Comparison of ENCODE assay signal across 8 cellular contexts in the genomic region with DNA sequence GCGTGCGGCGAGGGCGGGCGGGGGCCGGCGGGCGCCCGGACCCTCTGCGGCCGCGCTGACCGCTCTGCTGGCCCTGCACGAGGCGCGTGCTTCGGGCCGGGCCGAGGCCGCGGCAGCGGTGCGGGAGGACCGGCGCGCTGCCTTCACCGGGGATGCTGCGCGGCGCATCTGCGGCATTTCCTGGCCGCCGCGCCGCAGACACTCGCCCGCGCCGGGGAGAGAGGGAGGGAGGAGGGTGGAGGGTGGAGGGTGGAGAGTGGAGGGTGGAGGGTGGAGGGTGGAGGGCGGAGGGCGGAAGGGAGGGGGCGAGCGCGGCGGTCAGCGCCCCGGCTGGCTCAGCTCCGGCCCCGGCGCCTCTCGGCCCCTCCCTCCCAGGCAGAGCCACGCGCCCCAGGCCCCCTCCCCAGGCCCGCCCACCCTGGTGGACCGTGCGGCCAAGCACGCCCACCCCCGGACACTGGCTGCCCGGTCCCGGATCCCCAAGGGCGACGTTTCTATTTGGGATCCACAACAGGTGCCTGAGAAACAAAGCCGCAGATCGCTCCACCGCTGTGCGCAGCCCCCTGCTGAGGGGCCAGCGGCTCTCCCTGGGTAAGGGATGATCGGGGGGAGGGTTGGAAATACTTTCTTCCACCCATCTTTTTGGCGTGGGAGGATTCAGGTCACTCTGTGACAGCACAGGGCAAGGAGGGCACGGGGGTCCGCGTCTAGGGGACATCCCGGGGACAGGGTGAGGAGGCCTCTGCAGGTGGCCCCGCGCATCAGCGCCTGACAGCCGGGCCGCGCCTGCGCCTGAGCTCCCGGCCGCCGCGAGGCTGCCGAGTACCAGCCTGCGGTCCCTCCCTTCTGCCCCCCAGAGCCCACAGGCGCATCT.
DNase-seq lines count a peak whose midpoint lies in the region; ATAC-seq and TF ChIP-seq lines count a peak whose summit lies in the region.

No MANE protein-coding gene starts in this region.

- H4K20me1 ChIP-seq in OCI-LY7 (ENCODE audit: insufficient read depth, low read length) (no peaks in the 10 kb centered on the region), neural cell (ENCODE audit: insufficient read depth) (no peaks in the 10 kb centered on the region)

- H3K27ac Mint-ChIP-seq in activated T-helper 2 cell treated with anti-CD3 and anti-CD28 coated beads, Interferon-gamma antibody, Interleukin-2, Interleukin-4, amounts not matched to agents 10 μg/mL and 5 μg/mL and 100 μg/mL, durations not matched to agents 14 hours and 24 hours and 36 hours, result no peak overlapping the region

- under 1% methylated on average over 87 of the region's 87 CpGs for WGBS in thymus

- TF ChIP-seq EP300 in neural cell (conservative IDR thresholded peaks at IDR 0.05; ENCODE audit: poor library complexity, severe bottlenecking), result peak; percentile 25

- no peak overlapping the region for H2AFZ ChIP-seq in OCI-LY7 (ENCODE audit: low read length)
- peak overlapping the region; percentile 74 for H2AFZ ChIP-seq in neural cell (ENCODE audit: low read depth, low read length)

- peak; percentile 66 for TF ChIP-seq RAD21 in neural cell (conservative IDR thresholded peaks at IDR 0.05)

- H3K4me3 Mint-ChIP-seq in activated T-helper 2 cell treated with anti-CD3 and anti-CD28 coated beads, Interferon-gamma antibody, Interleukin-2, Interleukin-4, amounts not matched to agents 10 μg/mL and 5 μg/mL and 100 μg/mL, durations not matched to agents 14 hours and 24 hours and 36 hours (ENCODE audit: low read depth), result peak overlapping the region; percentile 74

- intact Hi-C loops in OCI-LY7 (cut with micrococcal nuclease; ENCODE audit: unreplicated experiment), result loop anchor here (10.0 kb wide), 1 partner anchor 79 kb away; no protein-coding TSS in a partner anchor
- intact Hi-C loops in activated T-helper 2 cell treated with anti-CD3 and anti-CD28 coated beads, Interferon-gamma antibody, Interleukin-2, Interleukin-4, amounts not matched to agents 10 μg/mL and 5 μg/mL and 100 μg/mL, durations not matched to agents 14 hours and 24 hours and 36 hours (cut with micrococcal nuclease), result no loop called here

- H3K36me3 ChIP-seq in OCI-LY7 (ENCODE audit: insufficient read depth, low read length) (no peaks in the 10 kb centered on the region), neural cell (ENCODE audit: insufficient read depth, low read length) (no peaks in the 10 kb centered on the region), thymus (ENCODE audit: control insufficient read depth, insufficient read depth) (no peaks in the 10 kb centered on the region)

- no TSS peak for BruUV-seq in OCI-LY7 (replicated peaks; lab: Mats Ljungman, UMichigan)

- no peaks in the 10 kb centered on the region for H3K9me2 ChIP-seq in OCI-LY7 (ENCODE audit: insufficient read depth, low read length)
- no peaks in the 10 kb centered on the region for H3K9me2 ChIP-seq in neural cell (ENCODE audit: insufficient read depth, low read length)

- H3K79me2 ChIP-seq in OCI-LY7 (ENCODE audit: insufficient read depth, low read depth, low read length), result no peaks in the 10 kb centered on the region
- peaks cover 43% of the 10 kb centered on the region for H3K79me2 ChIP-seq in neural cell (replicated peaks; ENCODE audit: insufficient read depth, low read length)

- H3K4me3 ChIP-seq in OCI-LY7 (ENCODE audit: low read depth, low read length, poor library complexity, severe bottlenecking) (peak overlapping the region; percentile 60), fibroblast of villous mesenchyme (ENCODE audit: low read depth, low read length) (peak overlapping the region; percentile 84), neural cell (ENCODE audit: low read length) (peak overlapping the region; percentile 88), thymus (ENCODE audit: low read length) (peak overlapping the region; percentile 57)

- POLR2A ChIA-PET in OCI-LY7 (lab: Charles Lee), result no interaction called here

- H3K4me1 ChIP-seq in OCI-LY7 (ENCODE audit: insufficient read depth, low read length, poor library complexity, severe bottlenecking), result no peaks in the 10 kb centered on the region
- H3K4me1 ChIP-seq in thymus (ENCODE audit: control insufficient read depth, insufficient read depth, low read length), result no peaks in the 10 kb centered on the region

- H3K4me2 ChIP-seq in OCI-LY7 (ENCODE audit: low read length) (peak overlapping the region; percentile 76), neural cell (ENCODE audit: low read length) (peak overlapping the region; percentile 31)

- H3K36me3 Mint-ChIP-seq in activated T-helper 2 cell treated with anti-CD3 and anti-CD28 coated beads, Interferon-gamma antibody, Interleukin-2, Interleukin-4, amounts not matched to agents 10 μg/mL and 5 μg/mL and 100 μg/mL, durations not matched to agents 14 hours and 24 hours and 36 hours (ENCODE audit: low read depth), result no peaks in the 10 kb centered on the region

- CTCF ChIA-PET in OCI-LY7 (lab: Charles Lee; ENCODE audit: unreplicated experiment), result no interaction called here

- peaks cover 7% of the 10 kb centered on the region for H3K4me1 Mint-ChIP-seq in activated T-helper 2 cell treated with anti-CD3 and anti-CD28 coated beads, Interferon-gamma antibody, Interleukin-2, Interleukin-4, amounts not matched to agents 10 μg/mL and 5 μg/mL and 100 μg/mL, durations not matched to agents 14 hours and 24 hours and 36 hours (ENCODE audit: low read depth)

- no peaks in the 10 kb centered on the region for H3F3A ChIP-seq in neural cell (ENCODE audit: insufficient read depth, low read length, poor library complexity, severe bottlenecking)

- H3K27ac ChIP-seq in OCI-LY7 (ENCODE audit: low read depth, low read length, poor library complexity, severe bottlenecking) (no peak overlapping the region), neural cell (ENCODE audit: low read length) (peak overlapping the region; percentile 80), thymus (ENCODE audit: low read depth) (no peak overlapping the region)

- H3K9me3 ChIP-seq in OCI-LY7 (ENCODE audit: low read length), result no peaks in the 10 kb centered on the region
- H3K9me3 ChIP-seq in neural cell (ENCODE audit: low read length), result no peaks in the 10 kb centered on the region
- H3K9me3 ChIP-seq in thymus (ENCODE audit: control insufficient read depth), result no peaks in the 10 kb centered on the region

- H3K27me3 ChIP-seq in neural cell (ENCODE audit: insufficient read depth, low read depth, low read length) (no peaks in the 10 kb centered on the region), thymus (ENCODE audit: control insufficient read depth, insufficient read depth) (peaks cover 4% of the 10 kb centered on the region)

- DNase-seq in DMS153 (lab: John Stamatoyannopoulos, UW) (peak; percentile 77), HT1080 (ENCODE audit: low read depth) (peak; percentile 93), OCI-LY7 (ENCODE audit: low spot score) (peak; percentile 49), fibroblast of villous mesenchyme (ENCODE audit: low read depth) (peak; percentile 79)
- peak; percentile 61 for DNase-seq in activated T-helper 2 cell treated with anti-CD3 and anti-CD28 coated beads, Interferon-gamma antibody, Interleukin-2, Interleukin-4, amounts not matched to agents 10 μg/mL and 5 μg/mL and 100 μg/mL, durations not matched to agents 14 hours and 24 hours and 36 hours (ENCODE audit: low spot score)

- peak; percentile 91 for ATAC-seq in GM21367 (IDR thresholded peaks at IDR 0.05; ENCODE audit: unreplicated experiment)

- H3K27me3 Mint-ChIP-seq in activated T-helper 2 cell treated with anti-CD3 and anti-CD28 coated beads, Interferon-gamma antibody, Interleukin-2, Interleukin-4, amounts not matched to agents 10 μg/mL and 5 μg/mL and 100 μg/mL, durations not matched to agents 14 hours and 24 hours and 36 hours (ENCODE audit: low read depth), result peaks cover 72% of the 10 kb centered on the region

- no peaks in the 10 kb centered on the region for H3K9me3 Mint-ChIP-seq in activated T-helper 2 cell treated with anti-CD3 and anti-CD28 coated beads, Interferon-gamma antibody, Interleukin-2, Interleukin-4, amounts not matched to agents 10 μg/mL and 5 μg/mL and 100 μg/mL, durations not matched to agents 14 hours and 24 hours and 36 hours

- peak; percentile 55; the same call in 1 of the 2 replicates for TF ChIP-seq CTCF in OCI-LY7 (conservative IDR thresholded peaks at IDR 0.05; ENCODE audit: low read length)
- peak; percentile 65 for TF ChIP-seq CTCF in fibroblast of villous mesenchyme (IDR thresholded peaks at IDR 0.05; ENCODE audit: insufficient read depth, low read depth, low read length)
- TF ChIP-seq CTCF in neural cell (IDR thresholded peaks at IDR 0.05; ENCODE audit: poor library complexity, severe bottlenecking), result peak; percentile 87

- peak overlapping the region; percentile 87 for H3K9ac ChIP-seq in neural cell (ENCODE audit: low read length)

TF ChIP-seq in neural cell, 6 proteins besides CTCF, POLR2A, EP300 and RAD21:
- TF ChIP-seq POLR2AphosphoS5 (IDR thresholded peaks at IDR 0.05) (peak; percentile 86), SMC3 (conservative IDR thresholded peaks at IDR 0.05; ENCODE audit: poor library complexity) (peak; percentile 77), MXI1 (conservative IDR thresholded peaks at IDR 0.05; ENCODE audit: poor library complexity, severe bottlenecking) (peak; percentile 15), REST (IDR thresholded peaks at IDR 0.05; ENCODE audit: borderline replicate concordance) (no peak), TAF1 (IDR thresholded peaks at IDR 0.05; ENCODE audit: low read depth) (no peak)
